14 cellular contexts compared by ENCODE assay signal in the genomic region with DNA sequence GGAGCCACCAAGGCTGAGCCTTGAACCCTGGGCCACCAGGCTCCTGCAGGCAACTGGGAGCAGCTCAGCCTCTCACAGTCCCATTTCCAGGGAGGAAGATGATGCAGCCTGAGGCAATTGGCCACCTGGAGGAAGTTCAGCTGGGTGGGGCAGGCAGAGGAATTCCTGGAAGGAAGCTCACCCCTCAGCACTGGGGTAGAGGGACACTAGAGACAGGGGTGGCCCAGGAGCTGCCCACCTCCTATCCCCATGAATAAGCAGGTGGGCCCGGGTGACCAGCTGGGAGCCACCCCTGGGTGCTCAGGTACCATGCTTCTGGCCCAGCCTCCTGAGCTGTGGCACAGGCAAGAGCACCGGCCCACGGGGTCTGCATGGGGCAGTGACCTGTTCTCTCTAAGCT. TPM values are rescaled to one million over a fixed set of nuclear protein-coding genes. Genes with fewer than 3 reads are reported as not detected.
"Had no signal": no experiment of that assay in that cellular context is flagged by ENCODE, and none has a peak within 500 bp of the region (broad histone marks: within the 10 kb centered on the region; RNA-seq: fewer than 3 reads in every experiment).

No MANE protein-coding gene starts in this region.

- H3K9me3 Mint-ChIP-seq: activated B cell treated with CpG ODN at 0.5 μM for 24 hours; activated CD4-positive, alpha-beta T cell treated with anti-CD3 and anti-CD28 coated beads, Interleukin-2, amount 10 ng/mL, durations not matched to agents 24 days and 14 days; activated naive CD4-positive, alpha-beta T cell treated with anti-CD3 and anti-CD28 coated beads for 36 hours; central memory CD8-positive, alpha-beta T cell; endodermal cell; T-helper 1 cell treated with Interleukin-12 subunit alpha and Interleukin-12 subunit beta and Interleukin-4 antibody, amounts not matched to agents 30 μg/mL and 1 μg/mL, for 36 hours had no signal

- H3K9me3 ChIP-seq: ovary, tibial artery had no signal

- H3K27me3 ChIP-seq: ovary had no signal

- DNase-seq: activated B cell treated with CpG ODN at 0.5 μM for 24 hours; activated CD4-positive, alpha-beta T cell treated with anti-CD3 and anti-CD28 coated beads, Interleukin-2, amount 10 ng/mL, durations not matched to agents 24 days and 14 days; activated naive CD4-positive, alpha-beta T cell treated with anti-CD3 and anti-CD28 coated beads for 36 hours; mesenchymal stem cell; nephron progenitor cell; ovary; stimulated activated CD4-positive, alpha-beta T cell treated with anti-CD3 and anti-CD28 coated beads, Interleukin-15, amount 100 ng/mL, for 24 hours; stimulated activated CD4-positive, alpha-beta T cell treated with anti-CD3 and anti-CD28 coated beads, Interleukin-4, amount 100 ng/mL, for 24 hours; tibial artery had no signal

- H3K27ac Mint-ChIP-seq: activated B cell treated with CpG ODN at 0.5 μM for 24 hours; activated CD4-positive, alpha-beta T cell treated with anti-CD3 and anti-CD28 coated beads, Interleukin-2, amount 10 ng/mL, durations not matched to agents 24 days and 14 days; activated naive CD4-positive, alpha-beta T cell treated with anti-CD3 and anti-CD28 coated beads for 36 hours; endodermal cell; nephron progenitor cell; T-helper 1 cell treated with Interleukin-12 subunit alpha and Interleukin-12 subunit beta and Interleukin-4 antibody, amounts not matched to agents 30 μg/mL and 1 μg/mL, for 36 hours had no signal

- H3K4me3 ChIP-seq: ovary, SK-N-MC, tibial artery had no signal

- H3K27ac ChIP-seq: SK-N-MC, tibial artery had no signal

- H3K4me1 Mint-ChIP-seq: activated B cell treated with CpG ODN at 0.5 μM for 24 hours; central memory CD8-positive, alpha-beta T cell; endodermal cell had no signal

- H3K4me3 Mint-ChIP-seq: activated B cell treated with CpG ODN at 0.5 μM for 24 hours; activated CD4-positive, alpha-beta T cell treated with anti-CD3 and anti-CD28 coated beads, Interleukin-2, amount 10 ng/mL, durations not matched to agents 24 days and 14 days; activated naive CD4-positive, alpha-beta T cell treated with anti-CD3 and anti-CD28 coated beads for 36 hours; central memory CD8-positive, alpha-beta T cell; endodermal cell; nephron progenitor cell; T-helper 1 cell treated with Interleukin-12 subunit alpha and Interleukin-12 subunit beta and Interleukin-4 antibody, amounts not matched to agents 30 μg/mL and 1 μg/mL, for 36 hours had no signal

- H3K36me3 ChIP-seq: ovary, tibial artery had no signal

- ATAC-seq: left lobe of liver had no signal

RNA-seq across cellular contexts. Expression of a gene that starts 3.6 kb away (rescaled TPM):
- total RNA-seq: activated B cell treated with CpG ODN at 0.5 μM for 24 hours; activated CD4-positive, alpha-beta T cell treated with anti-CD3 and anti-CD28 coated beads, Interleukin-2, amount 10 ng/mL, durations not matched to agents 24 days and 14 days; activated naive CD4-positive, alpha-beta T cell treated with anti-CD3 and anti-CD28 coated beads for 36 hours had no signal

RNA-seq across cellular contexts. Expression of a gene that starts 16.5 kb away (rescaled TPM):
- total RNA-seq: activated B cell treated with CpG ODN at 0.5 μM for 24 hours; activated CD4-positive, alpha-beta T cell treated with anti-CD3 and anti-CD28 coated beads, Interleukin-2, amount 10 ng/mL, durations not matched to agents 24 days and 14 days; endodermal cell had no signal

RNA-seq across cellular contexts. Expression of a gene that starts 47.1 kb away (rescaled TPM):
- total RNA-seq: activated B cell treated with CpG ODN at 0.5 μM for 24 hours; activated CD4-positive, alpha-beta T cell treated with anti-CD3 and anti-CD28 coated beads, Interleukin-2, amount 10 ng/mL, durations not matched to agents 24 days and 14 days; activated naive CD4-positive, alpha-beta T cell treated with anti-CD3 and anti-CD28 coated beads for 36 hours had no signal

RNA-seq across cellular contexts. Expression of a gene that starts 52.4 kb away (rescaled TPM):
- total RNA-seq: activated B cell treated with CpG ODN at 0.5 μM for 24 hours; activated CD4-positive, alpha-beta T cell treated with anti-CD3 and anti-CD28 coated beads, Interleukin-2, amount 10 ng/mL, durations not matched to agents 24 days and 14 days; activated naive CD4-positive, alpha-beta T cell treated with anti-CD3 and anti-CD28 coated beads for 36 hours had no signal
